In genomic region chr19:49665301-49666119, GRCh38 we compare ENCODE assay signal across 8 cellular contexts. TPM values are rescaled to one million over a fixed set of nuclear protein-coding genes. Genes with fewer than 3 reads are reported as not detected.
DNase-seq lines count a peak whose midpoint lies in the region; ATAC-seq, FAIRE-seq and TF ChIP-seq lines count a peak whose summit lies in the region.

TSS of gene BCL2L12 (plus strand) at chr19:49665933. CDS start at chr19:49666693, 760 bp downstream.
TSS of gene IRF3 (minus strand) at chr19:49665857. CDS start at chr19:49664838, 1,019 bp downstream.

- H3K4me1 Mint-ChIP-seq in activated naive CD8-positive, alpha-beta T cell treated with anti-CD3 and anti-CD28 coated beads, Interleukin-2, amount 50 U/mL, for 24 hours: peaks cover 36% of the 10 kb centered on the region

- ATAC-seq in HG02678 (IDR thresholded peaks at IDR 0.05; ENCODE audit: unreplicated experiment) (peak; percentile 85), Right ventricle myocardium inferior (peak; percentile 93), pancreas (peak; percentile 89 to 94 (median 90))
- peak; percentile 88 for ATAC-seq in activated naive CD8-positive, alpha-beta T cell treated with anti-CD3 and anti-CD28 coated beads, Interleukin-2, amount 50 U/mL, for 24 hours

- H3K27ac ChIP-seq in pancreas: peak within 1 kb of the TSS; percentile 77 to 91 (median 79)
- H3K27ac ChIP-seq in tibial artery: peak within 1 kb of the TSS; percentile 91 to 93

- H3K36me3 ChIP-seq in pancreas (peaks cover 0 to 10% (median 9%) of the 10 kb centered on the region in 3 donors), tibial artery (peaks cover 17 to 34% (median 27%) of the 10 kb centered on the region in 3 donors)

- peaks cover 2% of the 10 kb centered on the region for H3K27me3 Mint-ChIP-seq in activated naive CD8-positive, alpha-beta T cell treated with anti-CD3 and anti-CD28 coated beads, Interleukin-2, amount 50 U/mL, for 24 hours

- peaks cover 0 to 7% (median 5%) of the 10 kb centered on the region in 3 donors for H3K4me1 ChIP-seq in pancreas
- H3K4me1 ChIP-seq in tibial artery: peaks cover 0 to 32% (median 18%) of the 10 kb centered on the region in 4 donors

- intact Hi-C loops in Right ventricle myocardium inferior (cut with DNase I) (no loop called here), pancreas (cut with DNase I) (no loop called here), tibial artery (cut with DNase I; ENCODE audit: low total_unique reads) (no loop called here)

- H3K27me3 ChIP-seq in pancreas (no peaks in the 10 kb centered on the region), tibial artery (no peaks in the 10 kb centered on the region)

- peak within 1 kb of the TSS; percentile 95 for H3K27ac Mint-ChIP-seq in activated naive CD8-positive, alpha-beta T cell treated with anti-CD3 and anti-CD28 coated beads, Interleukin-2, amount 50 U/mL, for 24 hours

- H3K36me3 Mint-ChIP-seq in activated naive CD8-positive, alpha-beta T cell treated with anti-CD3 and anti-CD28 coated beads, Interleukin-2, amount 50 U/mL, for 24 hours (ENCODE audit: low read depth): peaks cover 19% of the 10 kb centered on the region

- no peaks in the 10 kb centered on the region for H3K9me3 ChIP-seq in pancreas
- no peaks in the 10 kb centered on the region for H3K9me3 ChIP-seq in tibial artery

- peak; percentile 98 for DNase-seq in GM12865 (ENCODE audit: low read depth)
- peak; percentile 85 for DNase-seq in NCI-H128 (lab: John Stamatoyannopoulos, UW; ENCODE audit: unreplicated experiment)
- peak; percentile 100 for DNase-seq in T follicular helper cell (ENCODE audit: low read depth)
- peak; percentile 100 for DNase-seq in activated naive CD8-positive, alpha-beta T cell treated with anti-CD3 and anti-CD28 coated beads, Interleukin-2, amount 50 U/mL, for 24 hours
- DNase-seq in Right ventricle myocardium inferior (ENCODE audit: missing footprints): peak; percentile 99
- peak; percentile 97 to 100 (median 98) for DNase-seq in pancreas
- peak; percentile 97 to 99 for DNase-seq in tibial artery

- peak; percentile 51 for FAIRE-seq in pancreas (lab: Jason Lieb, UNC)

- TF ChIP-seq CTCF in GM12865 (IDR thresholded peaks at IDR 0.05; ENCODE audit: insufficient read depth, low read depth, low read length, missing control alignments) (no peak), pancreas (IDR thresholded peaks at IDR 0.05) (no peak), tibial artery (IDR thresholded peaks at IDR 0.05) (no peak)

- H3K4me3 ChIP-seq in GM12865 (ENCODE audit: low read depth, low read length) (peak within 1 kb of the TSS; percentile 57), pancreas (peak within 1 kb of the TSS; percentile 45 to 80 (median 67)), tibial artery (peak within 1 kb of the TSS; percentile 77 to 78)

- H3K4me3 Mint-ChIP-seq in activated naive CD8-positive, alpha-beta T cell treated with anti-CD3 and anti-CD28 coated beads, Interleukin-2, amount 50 U/mL, for 24 hours: peak within 1 kb of the TSS; percentile 100

- H3K9me3 Mint-ChIP-seq in activated naive CD8-positive, alpha-beta T cell treated with anti-CD3 and anti-CD28 coated beads, Interleukin-2, amount 50 U/mL, for 24 hours: no peaks in the 10 kb centered on the region

- WGBS in pancreas, 2 donors: 0 to 1% methylated on average over 52 of the region's 52 CpGs

RNA-seq across cellular contexts. Expression of gene BCL2L12, which starts in this region (rescaled TPM):
- total RNA-seq in Right ventricle myocardium inferior (10.6 TPM), pancreas (10 to 100 TPM in 2 of 6 donors, 1 to 10 TPM in 4; 6.0 to 12.0 (median 9.6) TPM)
- 10 to 100 TPM; 16.2 to 16.5 TPM for polyA plus RNA-seq in pancreas

RNA-seq across cellular contexts. Expression of gene IRF3, which starts in this region (rescaled TPM):
- 36.4 TPM for total RNA-seq in Right ventricle myocardium inferior
- total RNA-seq in pancreas: 10 to 100 TPM; 34.4 to 66.0 (median 44.7) TPM
- polyA plus RNA-seq in pancreas: 100 to 1,000 TPM; 213 to 289 TPM

Comparison
In these comparisons a context has a peak if more than half of its experiments do, and no peak if none do; other contexts are left out.
1. Peak in every context shown above with its lines: DNase-seq, ATAC-seq, H3K4me3 ChIP-seq and H3K27ac ChIP-seq.